ENCODE assay signal across 17 cellular contexts in the genomic region with DNA sequence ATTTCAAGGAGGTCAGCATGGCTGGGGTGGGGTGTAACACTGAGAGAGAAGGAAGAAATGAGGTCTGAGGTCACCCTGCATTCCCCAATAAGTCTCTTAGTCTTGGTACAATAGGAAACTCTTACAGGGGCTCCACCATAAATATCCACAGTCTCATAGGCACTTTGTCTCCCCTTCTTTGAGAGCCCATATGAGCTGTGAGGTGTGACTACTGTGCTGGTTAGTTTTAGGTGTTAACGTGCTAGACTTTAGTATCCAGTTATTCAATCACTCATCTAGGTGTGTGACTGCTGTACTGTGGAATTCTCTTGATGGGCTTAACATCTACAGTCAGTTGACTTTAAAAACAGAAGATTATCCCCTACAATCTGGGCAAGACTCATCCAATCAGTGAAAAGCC.
DNase-seq lines count a peak whose midpoint lies in the region; ATAC-seq and TF ChIP-seq lines count a peak whose summit lies in the region.
"Had no signal": no experiment of that assay in that cellular context is flagged by ENCODE, and none has a peak within 500 bp of the region (broad histone marks: within the 10 kb centered on the region; RNA-seq: fewer than 3 reads in every experiment).

No MANE protein-coding gene starts in this region.

- ATAC-seq in stimulated activated effector memory CD8-positive, alpha-beta T cell treated with anti-CD3 and anti-CD28 coated beads, Interleukin-12 subunit alpha, Interleukin-12 subunit beta, amount 100 ng/mL, for 72 hours, result peak; percentile 27

- no peaks in the 10 kb centered on the region for H3K27me3 Mint-ChIP-seq in activated T-cell treated with anti-CD3 and anti-CD28 coated beads, Interleukin-2, amount 50 U/mL, for 24 hours
- H3K27me3 Mint-ChIP-seq in nephron (ENCODE audit: low read depth), result no peaks in the 10 kb centered on the region

- peak overlapping the region; percentile 16 for H3K27ac Mint-ChIP-seq in activated T-cell treated with anti-CD3 and anti-CD28 coated beads, Interleukin-2, amount 50 U/mL, for 24 hours
- peak overlapping the region; percentile 18 to 85 (median 74) for H3K27ac Mint-ChIP-seq in nephron
- H3K27ac Mint-ChIP-seq in stimulated activated effector memory CD8-positive, alpha-beta T cell treated with anti-CD3 and anti-CD28 coated beads, Interleukin-12 subunit alpha, Interleukin-12 subunit beta, amount 100 ng/mL, for 72 hours, result no peak overlapping the region
- H3K27ac Mint-ChIP-seq: CD4-positive, CD25-positive, alpha-beta regulatory T cell had no signal

- H3K4me1 Mint-ChIP-seq in activated T-cell treated with anti-CD3 and anti-CD28 coated beads, Interleukin-2, amount 50 U/mL, for 24 hours (ENCODE audit: low read depth), result peaks cover 14% of the 10 kb centered on the region
- peaks cover 31% of the 10 kb centered on the region for H3K4me1 Mint-ChIP-seq in nephron
- H3K4me1 Mint-ChIP-seq in stimulated activated effector memory CD8-positive, alpha-beta T cell treated with anti-CD3 and anti-CD28 coated beads, Interleukin-12 subunit alpha, Interleukin-12 subunit beta, amount 100 ng/mL, for 72 hours, result no peaks in the 10 kb centered on the region
- H3K4me1 Mint-ChIP-seq: CD4-positive, CD25-positive, alpha-beta regulatory T cell had no signal

- no peak for TF ChIP-seq CTCF in nephron (IDR thresholded peaks at IDR 0.05; ENCODE audit: unreplicated experiment in 3 of 3)

- H3K36me3 Mint-ChIP-seq in activated T-cell treated with anti-CD3 and anti-CD28 coated beads, Interleukin-2, amount 50 U/mL, for 24 hours (ENCODE audit: low read depth), result no peaks in the 10 kb centered on the region
- H3K36me3 Mint-ChIP-seq in nephron (ENCODE audit: low read depth), result peaks cover 20% of the 10 kb centered on the region
- H3K36me3 Mint-ChIP-seq in stimulated activated effector memory CD8-positive, alpha-beta T cell treated with anti-CD3 and anti-CD28 coated beads, Interleukin-12 subunit alpha, Interleukin-12 subunit beta, amount 100 ng/mL, for 72 hours, result no peaks in the 10 kb centered on the region
- H3K36me3 Mint-ChIP-seq: CD4-positive, CD25-positive, alpha-beta regulatory T cell had no signal

- no peak overlapping the region for H3K4me3 Mint-ChIP-seq in activated T-cell treated with anti-CD3 and anti-CD28 coated beads, Interleukin-2, amount 50 U/mL, for 24 hours
- no peak overlapping the region for H3K4me3 Mint-ChIP-seq in nephron
- H3K4me3 Mint-ChIP-seq in stimulated activated effector memory CD8-positive, alpha-beta T cell treated with anti-CD3 and anti-CD28 coated beads, Interleukin-12 subunit alpha, Interleukin-12 subunit beta, amount 100 ng/mL, for 72 hours, result no peak overlapping the region
- H3K4me3 Mint-ChIP-seq: CD4-positive, CD25-positive, alpha-beta regulatory T cell had no signal

- H3K9me3 Mint-ChIP-seq in activated T-cell treated with anti-CD3 and anti-CD28 coated beads, Interleukin-2, amount 50 U/mL, for 24 hours, result no peaks in the 10 kb centered on the region
- H3K9me3 Mint-ChIP-seq in nephron, result no peaks in the 10 kb centered on the region
- H3K9me3 Mint-ChIP-seq in stimulated activated effector memory CD8-positive, alpha-beta T cell treated with anti-CD3 and anti-CD28 coated beads, Interleukin-12 subunit alpha, Interleukin-12 subunit beta, amount 100 ng/mL, for 72 hours, result no peaks in the 10 kb centered on the region

- no peak for DNase-seq in activated T-cell treated with anti-CD3 and anti-CD28 coated beads, Interleukin-2, amount 50 U/mL, for 24 hours
- DNase-seq in activated T-cell treated with anti-CD3 and anti-CD28 coated beads, Interleukin-2, amount 50 U/mL, for 1 hour, result no peak
- DNase-seq in cerebellar cortex (ENCODE audit: low spot score) (peak; percentile 89), cortex of kidney (lab: John Stamatoyannopoulos, UW) (no peak), AG08395 (ENCODE audit: low spot score) (no peak)
- DNase-seq in stimulated activated effector memory CD8-positive, alpha-beta T cell treated with anti-CD3 and anti-CD28 coated beads, Interleukin-12 subunit alpha, Interleukin-12 subunit beta, amount 100 ng/mL, for 72 hours (ENCODE audit: low spot score in 2 of 2), result no peak
- DNase-seq in stimulated activated CD4-positive, alpha-beta T cell treated with anti-CD3 and anti-CD28 coated beads, Interleukin-15, amount 100 ng/mL, for 24 hours, result no peak
- DNase-seq: BE2C, COR-L47, KBM-7, NCI-H1105 treated with DMSO at 0.1 percent for 48 hours, NCI-H1694, NCI-H2081 treated with DMSO at 0.1 percent for 48 hours, NCI-H774, SHP77 had no signal
